27 cellular contexts compared by ENCODE assay signal in the genomic region with DNA sequence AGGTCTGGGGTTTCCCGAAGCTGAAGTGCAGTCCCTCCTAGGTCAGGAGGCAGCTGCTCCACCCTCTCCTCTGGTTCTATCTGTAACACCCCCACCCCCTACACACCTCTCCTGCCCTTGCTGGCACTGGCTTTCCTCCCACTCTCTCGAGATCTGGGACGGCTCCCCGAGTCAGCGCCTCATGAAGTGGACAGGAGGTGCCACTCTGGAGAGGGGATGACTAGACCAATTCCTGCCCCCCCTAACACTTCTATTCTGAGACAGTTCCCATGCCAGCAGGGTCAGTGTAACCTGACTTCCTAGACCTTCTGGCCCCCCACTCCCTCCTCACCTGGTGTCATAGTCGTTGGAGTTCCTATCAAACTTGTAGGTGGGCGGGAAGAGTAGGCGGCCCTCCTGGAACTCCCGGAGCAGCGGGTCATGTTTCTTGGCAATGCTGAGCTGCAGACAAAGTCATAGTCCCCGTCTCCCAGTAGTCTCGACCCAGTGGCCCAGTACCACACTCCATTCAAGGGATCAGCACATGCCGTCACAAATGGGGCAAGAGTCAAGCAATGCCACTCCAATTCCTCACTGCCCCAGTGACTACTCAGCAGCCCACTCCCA.
"Had no signal": no experiment of that assay in that cellular context is flagged by ENCODE, and none has a peak within 500 bp of the region (broad histone marks: within the 10 kb centered on the region; RNA-seq: fewer than 3 reads in every experiment).

No MANE protein-coding gene starts in this region.

- ATAC-seq: activated CD4-positive, CD25-positive, alpha-beta regulatory T cell treated with anti-CD3 and anti-CD28 coated beads, Interleukin-2, amount 50 U/mL, for 24 hours; activated naive CD8-positive, alpha-beta T cell treated with anti-CD3 and anti-CD28 coated beads, Interleukin-2, amount 50 U/mL, for 24 hours; activated T-cell treated with anti-CD3 and anti-CD28 coated beads, Interleukin-2, amount 50 U/mL, for 4 hours; gastroesophageal sphincter; left lung; mucosa of descending colon; natural killer cell treated with Interleukin-12 subunit alpha and Interleukin-12 subunit beta and Interleukin-15 and Interleukin-18, amount 100 ng/mL, for 72 hours; right lobe of liver; upper lobe of right lung had no signal

- H3K36me3 Mint-ChIP-seq: natural killer cell treated with Interleukin-12 subunit alpha and Interleukin-12 subunit beta and Interleukin-15 and Interleukin-18, amount 100 ng/mL, for 72 hours had no signal

- H3K27ac Mint-ChIP-seq: activated CD4-positive, alpha-beta memory T cell treated with anti-CD3 and anti-CD28 coated beads, Interleukin-2, amount 10 ng/mL, durations not matched to agents 7 days and 5 days; activated naive CD4-positive, alpha-beta T cell treated with anti-CD3 and anti-CD28 coated beads, Interleukin-2, amount 50 U/mL, for 24 hours; activated naive CD8-positive, alpha-beta T cell treated with anti-CD3 and anti-CD28 coated beads, Interleukin-2, amount 50 U/mL, for 24 hours; activated T-helper 2 cell treated with anti-CD3 and anti-CD28 coated beads, Interferon-gamma antibody, Interleukin-2, Interleukin-4, amounts not matched to agents 10 μg/mL and 5 μg/mL and 100 μg/mL, durations not matched to agents 14 hours and 24 hours and 36 hours; immature natural killer cell; natural killer cell treated with Interleukin-12 subunit alpha and Interleukin-12 subunit beta and Interleukin-15 and Interleukin-18, amount 100 ng/mL, for 72 hours; stimulated activated naive CD8-positive, alpha-beta T cell treated with anti-CD3 and anti-CD28 coated beads, Interleukin-15, Interleukin-2, amounts not matched to agents 100 ng/mL and 50 ng/mL, for 24 hours; T-helper 1 cell treated with Interleukin-12 subunit alpha and Interleukin-12 subunit beta and Interleukin-4 antibody, amounts not matched to agents 30 μg/mL and 1 μg/mL, for 36 hours had no signal

- H3K4me1 Mint-ChIP-seq: activated naive CD8-positive, alpha-beta T cell treated with anti-CD3 and anti-CD28 coated beads, Interleukin-2, amount 50 U/mL, for 24 hours had no signal

- H3K4me3 Mint-ChIP-seq: activated CD4-positive, alpha-beta memory T cell treated with anti-CD3 and anti-CD28 coated beads, Interleukin-2, amount 10 ng/mL, durations not matched to agents 7 days and 5 days; activated naive CD4-positive, alpha-beta T cell treated with anti-CD3 and anti-CD28 coated beads, Interleukin-2, amount 50 U/mL, for 24 hours; activated naive CD8-positive, alpha-beta T cell treated with anti-CD3 and anti-CD28 coated beads, Interleukin-2, amount 50 U/mL, for 24 hours; activated T-cell treated with anti-CD3 and anti-CD28 coated beads, Interleukin-2, amount 50 U/mL, for 4 hours; immature natural killer cell; natural killer cell treated with Interleukin-12 subunit alpha and Interleukin-12 subunit beta and Interleukin-15 and Interleukin-18, amount 100 ng/mL, for 72 hours; stimulated activated naive CD8-positive, alpha-beta T cell treated with anti-CD3 and anti-CD28 coated beads, Interleukin-15, Interleukin-2, amounts not matched to agents 100 ng/mL and 50 ng/mL, for 24 hours; T-helper 1 cell treated with Interleukin-12 subunit alpha and Interleukin-12 subunit beta and Interleukin-4 antibody, amounts not matched to agents 30 μg/mL and 1 μg/mL, for 36 hours had no signal

- DNase-seq: activated CD4-positive, alpha-beta memory T cell treated with anti-CD3 and anti-CD28 coated beads, Interleukin-2, amount 10 ng/mL, durations not matched to agents 7 days and 5 days; activated CD4-positive, alpha-beta T cell treated with anti-CD3 and anti-CD28 coated beads for 48 hours; activated CD8-positive, alpha-beta memory T cell treated with anti-CD3 and anti-CD28 coated beads, Interleukin-2, amount 50 U/mL, for 48 hours; activated naive CD8-positive, alpha-beta T cell treated with anti-CD3 and anti-CD28 coated beads, Interleukin-2, amount 50 U/mL, for 24 hours; activated T-cell treated with anti-CD3 and anti-CD28 coated beads, Interleukin-2, amount 50 U/mL, for 4 hours; amygdala; dermis blood vessel endothelial cell; effector CD8-positive, alpha-beta T cell; hypothalamus; immature natural killer cell; kidney; left lung; mucosa of descending colon; right lobe of liver; SK-N-SH; stimulated activated CD4-positive, alpha-beta T cell treated with anti-CD3 and anti-CD28 coated beads, Interleukin-2, amount 100 ng/mL, for 48 hours; SW 1271; T-helper 9 cell; tibial artery; upper lobe of right lung had no signal

- H3K9me3 Mint-ChIP-seq: activated CD4-positive, alpha-beta memory T cell treated with anti-CD3 and anti-CD28 coated beads, Interleukin-2, amount 10 ng/mL, durations not matched to agents 7 days and 5 days; activated naive CD4-positive, alpha-beta T cell treated with anti-CD3 and anti-CD28 coated beads, Interleukin-2, amount 50 U/mL, for 24 hours; activated naive CD8-positive, alpha-beta T cell treated with anti-CD3 and anti-CD28 coated beads, Interleukin-2, amount 50 U/mL, for 24 hours; activated T-cell treated with anti-CD3 and anti-CD28 coated beads, Interleukin-2, amount 50 U/mL, for 4 hours; activated T-helper 2 cell treated with anti-CD3 and anti-CD28 coated beads, Interferon-gamma antibody, Interleukin-2, Interleukin-4, amounts not matched to agents 10 μg/mL and 5 μg/mL and 100 μg/mL, durations not matched to agents 14 hours and 24 hours and 36 hours; immature natural killer cell; natural killer cell treated with Interleukin-12 subunit alpha and Interleukin-12 subunit beta and Interleukin-15 and Interleukin-18, amount 100 ng/mL, for 72 hours; stimulated activated naive CD8-positive, alpha-beta T cell treated with anti-CD3 and anti-CD28 coated beads, Interleukin-15, Interleukin-2, amounts not matched to agents 100 ng/mL and 50 ng/mL, for 24 hours; T-helper 1 cell treated with Interleukin-12 subunit alpha and Interleukin-12 subunit beta and Interleukin-4 antibody, amounts not matched to agents 30 μg/mL and 1 μg/mL, for 36 hours had no signal

- H3K27me3 Mint-ChIP-seq: activated CD4-positive, alpha-beta memory T cell treated with anti-CD3 and anti-CD28 coated beads, Interleukin-2, amount 10 ng/mL, durations not matched to agents 7 days and 5 days; activated naive CD4-positive, alpha-beta T cell treated with anti-CD3 and anti-CD28 coated beads, Interleukin-2, amount 50 U/mL, for 24 hours; activated naive CD8-positive, alpha-beta T cell treated with anti-CD3 and anti-CD28 coated beads, Interleukin-2, amount 50 U/mL, for 24 hours; natural killer cell treated with Interleukin-12 subunit alpha and Interleukin-12 subunit beta and Interleukin-15 and Interleukin-18, amount 100 ng/mL, for 72 hours; stimulated activated naive CD8-positive, alpha-beta T cell treated with anti-CD3 and anti-CD28 coated beads, Interleukin-15, Interleukin-2, amounts not matched to agents 100 ng/mL and 50 ng/mL, for 24 hours had no signal
